ENCODE assay signal across 8 cellular contexts in genomic region chr1:17053685-17054410, GRCh38.
DNase-seq lines count a peak whose midpoint lies in the region; ATAC-seq lines count a peak whose summit lies in the region.

TSS of gene SDHB (minus strand) at chr1:17054032. CDS start at chr1:17054019, 13 bp downstream.

- DNase-seq in C1 segment of cervical spinal cord (lab: John Stamatoyannopoulos, UW): peak; percentile 97 to 100 (median 99)
- DNase-seq in NCI-H748 treated with DMSO at 0.1 percent for 48 hours (lab: John Stamatoyannopoulos, UW): peak; percentile 75
- peak; percentile 99 for DNase-seq in activated CD4-positive, alpha-beta T cell treated with anti-CD3 and anti-CD28 coated beads, Interleukin-2, amount 50 U/mL, for 24 hours (ENCODE audit: low read depth in 1 of 2, low spot score in 1 of 2)
- peak; percentile 98 for DNase-seq in dedifferentiated amniotic fluid mesenchymal stem cell (ENCODE audit: extremely low spot score)
- peak; percentile 99 for DNase-seq in left kidney (ENCODE audit: low read depth, low spot score)
- peak; percentile 99 for DNase-seq in stimulated activated CD4-positive, alpha-beta T cell treated with anti-CD3 and anti-CD28 coated beads, Interleukin-2, amount 100 ng/mL, for 24 hours

- ATAC-seq in GM19372 (IDR thresholded peaks at IDR 0.05; ENCODE audit: low read depth, unreplicated experiment) (peak; percentile 99), HG03558 (IDR thresholded peaks at IDR 0.05; ENCODE audit: extremely low read depth, unreplicated experiment) (peak; percentile 87)

Comparison
In these comparisons a context has a peak if more than half of its experiments do, and no peak if none do; other contexts are left out.
1. Peak in every context shown above with its lines: DNase-seq and ATAC-seq.